ENCODE assay signal across 7 cellular contexts in the genomic region with DNA sequence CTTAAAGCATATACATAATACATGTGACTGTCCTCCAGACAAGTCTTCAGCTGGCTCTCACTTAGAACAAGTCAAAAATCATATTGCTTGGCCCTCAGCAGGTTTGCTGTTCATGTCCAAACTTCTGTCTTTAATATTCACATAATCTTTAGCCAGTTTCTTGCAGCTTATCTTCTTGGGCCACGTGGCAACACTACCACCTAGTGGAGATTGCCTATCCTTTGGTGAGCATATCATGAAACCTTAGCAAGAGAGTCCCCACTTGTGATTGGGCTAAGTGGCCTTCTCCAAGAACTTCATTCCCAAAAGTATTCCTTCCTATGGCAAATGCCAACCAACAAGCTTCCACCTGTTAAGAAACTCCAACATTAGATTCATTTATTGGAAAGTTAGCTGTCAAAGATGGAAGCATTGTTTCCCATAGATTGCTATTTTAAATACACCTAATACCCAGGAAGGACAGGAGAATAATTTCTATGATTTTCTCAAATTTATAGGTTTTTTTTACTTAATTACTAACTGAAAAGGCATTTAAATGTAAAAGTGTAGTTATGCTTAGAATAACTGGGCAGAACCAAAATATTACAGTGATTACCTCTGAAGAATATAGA.
DNase-seq lines count a peak whose midpoint lies in the region; ATAC-seq and TF ChIP-seq lines count a peak whose summit lies in the region.

No MANE protein-coding gene starts in this region.

- ATAC-seq in HG03280 (IDR thresholded peaks at IDR 0.05; ENCODE audit: unreplicated experiment) (peak; percentile 85), left lobe of liver (peak; percentile 88)

- no peaks in the 10 kb centered on the region for H3K4me1 ChIP-seq in NT2/D1 (ENCODE audit: insufficient read depth, insufficient read length)
- no peaks in the 10 kb centered on the region for H3K4me1 ChIP-seq in mammary epithelial cell (ENCODE audit: insufficient read depth, low read length)

- DNase-seq in EL (peak; percentile 69), GM19240 (ENCODE audit: insufficient read length, low spot score) (peak; percentile 2), NT2/D1 (ENCODE audit: low read depth, low spot score) (peak; percentile 13), mammary epithelial cell (peak; percentile 61), left lobe of liver (ENCODE audit: low spot score) (peak; percentile 49), ureter (ENCODE audit: low spot score) (peak; percentile 57)

- no peaks in the 10 kb centered on the region for H3K79me2 ChIP-seq in mammary epithelial cell (ENCODE audit: insufficient read depth, low read length)

- no peaks in the 10 kb centered on the region for H3K9me3 ChIP-seq in NT2/D1 (ENCODE audit: insufficient read depth, low read length)
- no peaks in the 10 kb centered on the region for H3K9me3 ChIP-seq in mammary epithelial cell (replicated peaks; ENCODE audit: insufficient read depth, low read length)

- H3K9ac ChIP-seq in NT2/D1 (ENCODE audit: insufficient read length, low read depth) (no peak overlapping the region), mammary epithelial cell (ENCODE audit: insufficient read depth, low read length) (no peak overlapping the region)

- H3K4me2 ChIP-seq in mammary epithelial cell (ENCODE audit: insufficient read depth, low read depth, low read length): no peak overlapping the region

- no peak overlapping the region for H2AFZ ChIP-seq in mammary epithelial cell (ENCODE audit: low read depth, low read length)

- in situ Hi-C loops in mammary epithelial cell (cut with MboI; ENCODE audit: low sequenced_read_pairs in 2 of 2): no loop called here

- H3K27me3 ChIP-seq in NT2/D1 (ENCODE audit: insufficient read depth, insufficient read length) (no peaks in the 10 kb centered on the region), mammary epithelial cell (ENCODE audit: insufficient read depth, low read length) (peaks cover 3% of the 10 kb centered on the region)

- H3K4me3 ChIP-seq in NT2/D1 (ENCODE audit: insufficient read length, low read depth) (no peak overlapping the region), mammary epithelial cell (replicated peaks in 1 of 3; ENCODE audit: insufficient read depth in 1 of 3, low read depth in 2 of 3, low read length in 3 of 3) (no peak overlapping the region)

- WGBS in mammary epithelial cell (ENCODE audit: low coverage, missing lambda C conversion rate): 0% methylated on average over 1 of the region's 1 CpG

- CTCF ChIA-PET in mammary epithelial cell (lab: Charles Lee; ENCODE audit: low non-redundant PET): interaction anchor here (0.6 to 1.2 kb wide), 2 partner anchors 809 to 1177 kb away, joined by 3 to 4 read pairs; no protein-coding TSS in a partner anchor

- intact Hi-C loops in mammary epithelial cell (cut with micrococcal nuclease): loop anchor here (1.0 to 10.0 kb wide), 5 partner anchors 212 to 1178 kb away; no protein-coding TSS in a partner anchor

- H3K36me3 ChIP-seq in NT2/D1 (ENCODE audit: insufficient read depth, insufficient read length, low read length): no peaks in the 10 kb centered on the region
- no peaks in the 10 kb centered on the region for H3K36me3 ChIP-seq in mammary epithelial cell (ENCODE audit: insufficient read depth, low read length)

- no peak overlapping the region for H3K27ac ChIP-seq in mammary epithelial cell (ENCODE audit: insufficient read depth, low read depth, low read length)

- peak; percentile 86 to 94 for TF ChIP-seq CTCF in mammary epithelial cell (conservative IDR thresholded peaks at IDR 0.05 in 1 of 2, IDR thresholded peaks at IDR 0.05 in 1 of 2; ENCODE audit: extremely low read depth in 1 of 2, insufficient read depth in 1 of 2, low read depth in 1 of 2, low read length in 2 of 2)

- dilution Hi-C loops in mammary epithelial cell (cut with HindIII; ENCODE audit: low sequenced_read_pairs): no loop called here

- no TSS peak for BruUV-seq in mammary epithelial cell (replicated peaks; lab: Mats Ljungman, UMichigan)

- no peaks in the 10 kb centered on the region for H4K20me1 ChIP-seq in mammary epithelial cell (ENCODE audit: insufficient read depth, low read length)

Comparison
In these comparisons a context has a peak if more than half of its experiments do, and no peak if none do; other contexts are left out.
1. DNase-seq: peak in every context shown above with its lines; median percentile 69 in EL; 61 in mammary epithelial cell; 57 in ureter; 49 in left lobe of liver; 13 in NT2/D1; 2 in GM19240.